17 cellular contexts compared by ENCODE assay signal in genomic region chr4:151717271-151717670, GRCh38. TPM values are rescaled to one million over a fixed set of nuclear protein-coding genes. Genes with fewer than 3 reads are reported as not detected.
DNase-seq lines count a peak whose midpoint lies in the region; ATAC-seq and TF ChIP-seq lines count a peak whose summit lies in the region.
"Had no signal": no experiment of that assay in that cellular context is flagged by ENCODE, and none has a peak within 500 bp of the region (broad histone marks: within the 10 kb centered on the region; RNA-seq: fewer than 3 reads in every experiment).

No MANE protein-coding gene starts in this region.

- H3K9me3 ChIP-seq in esophagus muscularis mucosa, result no peaks in the 10 kb centered on the region
- H3K9me3 ChIP-seq: SJSA1 had no signal

- TF ChIP-seq CTCF in GM23338 (conservative IDR thresholded peaks at IDR 0.05; ENCODE audit: low read depth in 2 of 2), result no peak
- no peak for TF ChIP-seq CTCF in brain (conservative IDR thresholded peaks at IDR 0.05)
- TF ChIP-seq CTCF in esophagus muscularis mucosa (IDR thresholded peaks at IDR 0.05), result no peak

- no peak for TF ChIP-seq POLR2A in esophagus muscularis mucosa (IDR thresholded peaks at IDR 0.05; ENCODE audit: low read depth)

- no peak for TF ChIP-seq EP300 in esophagus muscularis mucosa (IDR thresholded peaks at IDR 0.05)

- H3K4me3 Mint-ChIP-seq in GM23338 (no peak overlapping the region), brain (peak overlapping the region; percentile 6 to 59 (median 19))
- H3K4me3 Mint-ChIP-seq: B cell had no signal

- H3K9me3 Mint-ChIP-seq in GM23338, result no peaks in the 10 kb centered on the region
- no peaks in the 10 kb centered on the region for H3K9me3 Mint-ChIP-seq in brain

- intact Hi-C loops in esophagus muscularis mucosa (cut with DNase I), result no loop called here

- no peak for ATAC-seq in GM23338

- no peak overlapping the region for H2AFZ ChIP-seq in GM23338

- H3K4me3 ChIP-seq in GM23338, result no peak overlapping the region
- no peak overlapping the region for H3K4me3 ChIP-seq in esophagus muscularis mucosa
- H3K4me3 ChIP-seq: SJSA1 had no signal

- H3K4me1 ChIP-seq in GM23338 (ENCODE audit: insufficient read depth), result no peaks in the 10 kb centered on the region
- H3K4me1 ChIP-seq in esophagus muscularis mucosa, result peaks cover 0 to 3% (median 0%) of the 10 kb centered on the region in 4 donors

- no peak overlapping the region for H3K4me2 ChIP-seq in GM23338

- no peaks in the 10 kb centered on the region for H3K9me2 ChIP-seq in GM23338 (ENCODE audit: insufficient read depth)

- WGBS in esophagus muscularis mucosa, result 80% methylated on average over 3 of the region's 3 CpGs

- H3K27me3 ChIP-seq in GM23338 (ENCODE audit: insufficient read depth) (no peaks in the 10 kb centered on the region), esophagus muscularis mucosa (no peaks in the 10 kb centered on the region)
- H3K27me3 ChIP-seq: SJSA1 had no signal

- H3K36me3 Mint-ChIP-seq in GM23338 (ENCODE audit: low read depth), result peaks cover 2% of the 10 kb centered on the region; the same call in 1 of the 3 replicates
- no peaks in the 10 kb centered on the region for H3K36me3 Mint-ChIP-seq in brain

- no peak for DNase-seq in GM23338 (ENCODE audit: low spot score)
- DNase-seq in inferior parietal cortex (ENCODE audit: extremely low spot score), result peak; percentile 77
- peak; percentile 91 for DNase-seq in putamen (ENCODE audit: low spot score)
- no peak for DNase-seq in A172 (ENCODE audit: low spot score)
- DNase-seq in NCI-H128 (lab: John Stamatoyannopoulos, UW; ENCODE audit: unreplicated experiment), result no peak
- DNase-seq in OCI-M2 (lab: John Stamatoyannopoulos, UW; ENCODE audit: unreplicated experiment), result no peak
- DNase-seq in esophagus muscularis mucosa (ENCODE audit: extremely low spot score), result no peak
- DNase-seq: ACHN, DMS 273 treated with DMSO at 0.1 percent for 48 hours, MM.1S, NCI-H1105, NCI-H187 treated with DMSO at 0.1 percent for 48 hours, NCI-H510A treated with DMSO at 0.1 percent for 48 hours, RPMI8226 had no signal

- H4K20me1 ChIP-seq in GM23338 (replicated peaks; ENCODE audit: insufficient read depth), result no peaks in the 10 kb centered on the region; the same call in 1 of the 2 replicates

- H3K4me1 Mint-ChIP-seq in GM23338 (peaks cover 12% of the 10 kb centered on the region), brain (peaks cover 70% of the 10 kb centered on the region)

- H3K27ac ChIP-seq in GM23338 (ENCODE audit: low read depth) (no peak overlapping the region), esophagus muscularis mucosa (replicated peaks in 1 of 4) (no peak overlapping the region)
- H3K27ac ChIP-seq: SJSA1 had no signal

- peak overlapping the region; percentile 82 for H3K27ac Mint-ChIP-seq in GM23338
- H3K27ac Mint-ChIP-seq in brain, result peak overlapping the region; percentile 46 to 96 (median 84)
- H3K27ac Mint-ChIP-seq: B cell had no signal

- no peaks in the 10 kb centered on the region for H3F3A ChIP-seq in GM23338 (replicated peaks; ENCODE audit: low read depth)

- H3K27me3 Mint-ChIP-seq in GM23338 (ENCODE audit: insufficient read depth, low read depth, poor library complexity) (no peaks in the 10 kb centered on the region), brain (peaks cover 3% of the 10 kb centered on the region)
- H3K27me3 Mint-ChIP-seq: B cell had no signal

- H3K36me3 ChIP-seq in GM23338 (ENCODE audit: insufficient read depth) (0 out of 2 replicates have a peak, but pooled peaks cover 5% of the 10 kb centered on the region), esophagus muscularis mucosa (peaks cover 0 to 38% (median 14%) of the 10 kb centered on the region in 4 donors)

- no peaks in the 10 kb centered on the region; the same call in 1 of the 2 replicates for H3K79me2 ChIP-seq in GM23338 (replicated peaks; ENCODE audit: insufficient read depth)

TF ChIP-seq in GM23338, 12 proteins besides CTCF, POLR2A, EP300 and RAD21 (continues in another document):
- TF ChIP-seq EZH2 (IDR thresholded peaks at IDR 0.05; ENCODE audit: low read depth, unreplicated experiment) (no peak), ZNF114 (CRISPR knock-in tag; IDR thresholded peaks at IDR 0.05) (no peak), EZH2phosphoT487 (IDR thresholded peaks at IDR 0.05; ENCODE audit: unreplicated experiment) (no peak), POLR2AphosphoS5 (IDR thresholded peaks at IDR 0.05; ENCODE audit: low read depth) (no peak), JUNB (IDR thresholded peaks at IDR 0.05; ENCODE audit: unreplicated experiment) (no peak), REST (IDR thresholded peaks at IDR 0.05; ENCODE audit: unreplicated experiment) (no peak)

RNA-seq across cellular contexts. Expression of gene GATB, which starts 43.5 kb away (rescaled TPM):
- total RNA-seq in GM23338 (2014; rRNA removed; shearing (Covaris generic)), result 17.7 and 19.4 TPM in 2 replicates
- 16.9 and 18.9 TPM in 2 replicates for polyA plus RNA-seq in GM23338 (2016; fragmentation: Nextera tagmentation; extraction: Ambion mirVana)
- polyA plus RNA-seq in brain (ENCODE audit: insufficient read depth, low read depth, low replicate concordance), result 27.1 TPM
- 20.2 and 22.6 TPM in 2 replicates for total RNA-seq in A172 (2014; rRNA removed; shearing (Covaris generic))
- total RNA-seq in esophagus muscularis mucosa, result 10 to 100 TPM; 12.4 to 19.9 (median 16.4) TPM

Comparison
In these comparisons a context has a peak if more than half of its experiments do, and no peak if none do; other contexts are left out.
1. DNase-seq: peak in inferior parietal cortex (single experiment) and putamen (single experiment); none in GM23338 (single experiment), A172 (single experiment), NCI-H128 (single experiment), OCI-M2 (single experiment) and esophagus muscularis mucosa (single experiment).